In the genomic region with DNA sequence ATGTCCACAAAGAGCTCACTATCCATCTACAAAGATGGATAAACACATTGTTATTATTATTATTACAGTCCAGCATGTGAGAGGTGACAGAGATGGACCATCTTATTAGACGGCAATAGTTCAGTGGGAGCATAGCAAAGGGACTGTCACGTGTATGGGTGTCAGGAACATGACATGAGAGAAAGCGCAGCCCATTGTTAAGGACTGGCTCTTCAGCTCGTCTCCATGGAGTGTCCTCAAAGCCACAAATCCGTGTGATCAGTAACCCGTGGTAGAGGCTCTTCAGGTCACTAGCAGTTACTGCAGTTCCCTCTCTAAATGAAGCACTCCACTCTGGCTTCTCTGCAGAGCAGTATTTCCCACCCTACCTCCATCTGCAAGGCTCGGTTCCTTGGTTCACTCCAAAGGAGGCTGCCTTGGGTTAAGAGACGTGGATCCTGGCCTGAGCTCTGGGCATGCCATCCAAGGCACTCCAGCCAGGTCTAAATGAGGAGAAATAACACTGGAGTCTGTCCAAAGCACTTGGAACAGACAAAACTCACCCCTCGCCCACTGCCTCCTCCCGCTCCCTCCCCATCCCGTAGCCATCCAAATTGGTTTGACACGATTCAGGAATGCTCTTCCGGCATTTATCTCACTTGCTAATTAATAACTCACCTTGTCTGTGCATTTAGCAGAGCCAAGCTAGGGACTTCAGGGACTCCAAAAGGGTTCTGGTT, we compare ENCODE assay signal across 20 cellular contexts.
"Had no signal": no experiment of that assay in that cellular context is flagged by ENCODE, and none has a peak within 500 bp of the region (broad histone marks: within the 10 kb centered on the region; RNA-seq: fewer than 3 reads in every experiment).

No MANE protein-coding gene starts in this region.

- H3K27me3 Mint-ChIP-seq: stimulated activated memory B cell treated with anti-CD40 and anti-IgM and Interleukin-4, amounts not matched to agents 10 μg/mL and 1 μg/mL and 100 μg/mL, for 72 hours had no signal

- H3K4me3 Mint-ChIP-seq: activated CD4-positive, alpha-beta memory T cell treated with anti-CD3 and anti-CD28 coated beads for 36 hours; activated naive CD8-positive, alpha-beta T cell treated with anti-CD3 and anti-CD28 coated beads for 36 hours; central memory CD8-positive, alpha-beta T cell; effector memory CD8-positive, alpha-beta T cell; stimulated activated memory B cell treated with anti-CD40 and anti-IgM and Interleukin-4, amounts not matched to agents 10 μg/mL and 1 μg/mL and 100 μg/mL, for 72 hours had no signal

- H3K4me3 ChIP-seq: esophagus muscularis mucosa, lower lobe of right lung, mucosa of descending colon, vagina had no signal

- ATAC-seq: effector memory CD8-positive, alpha-beta T cell; left colon; lower lobe of right lung; mucosa of descending colon; sciatic nerve; stimulated activated memory B cell treated with anti-CD40 and anti-IgM and Interleukin-4, amounts not matched to agents 10 μg/mL and 1 μg/mL and 100 μg/mL, for 72 hours had no signal

- H3K4me1 ChIP-seq: lower lobe of right lung, parathyroid adenoma, vagina had no signal

- H3K9me3 ChIP-seq: esophagus muscularis mucosa, lower lobe of right lung, mucosa of descending colon, vagina had no signal

- H3K36me3 Mint-ChIP-seq: activated CD4-positive, alpha-beta memory T cell treated with anti-CD3 and anti-CD28 coated beads for 36 hours; activated naive CD8-positive, alpha-beta T cell treated with anti-CD3 and anti-CD28 coated beads for 36 hours; stimulated activated memory B cell treated with anti-CD40 and anti-IgM and Interleukin-4, amounts not matched to agents 10 μg/mL and 1 μg/mL and 100 μg/mL, for 72 hours had no signal

- H3K9ac ChIP-seq: parathyroid adenoma had no signal

- DNase-seq: activated CD4-positive, alpha-beta memory T cell treated with anti-CD3 and anti-CD28 coated beads for 36 hours; activated CD4-positive, alpha-beta T cell treated with anti-CD3 and anti-CD28 coated beads for 48 hours; activated CD4-positive, CD25-positive, alpha-beta regulatory T cell; activated naive CD4-positive, alpha-beta T cell treated with Interleukin-2 at 50 U/mL for 16 hours; activated naive CD8-positive, alpha-beta T cell treated with anti-CD3 and anti-CD28 coated beads for 36 hours; activated T-cell treated with anti-CD3 and anti-CD28 coated beads, Interleukin-2, amount 50 U/mL, for 48 hours; effector memory CD8-positive, alpha-beta T cell; left colon; lower lobe of right lung; mesendoderm; mucosa of descending colon; small intestine; T1000; trophoblast cell had no signal

- H3K27me3 ChIP-seq: esophagus muscularis mucosa, vagina had no signal

- H3K9me3 Mint-ChIP-seq: activated CD4-positive, alpha-beta memory T cell treated with anti-CD3 and anti-CD28 coated beads for 36 hours; activated naive CD8-positive, alpha-beta T cell treated with anti-CD3 and anti-CD28 coated beads for 36 hours; central memory CD8-positive, alpha-beta T cell; effector memory CD8-positive, alpha-beta T cell; stimulated activated memory B cell treated with anti-CD40 and anti-IgM and Interleukin-4, amounts not matched to agents 10 μg/mL and 1 μg/mL and 100 μg/mL, for 72 hours had no signal

- H3K27ac Mint-ChIP-seq: activated CD4-positive, alpha-beta memory T cell treated with anti-CD3 and anti-CD28 coated beads for 36 hours; activated naive CD8-positive, alpha-beta T cell treated with anti-CD3 and anti-CD28 coated beads for 36 hours; effector memory CD8-positive, alpha-beta T cell; stimulated activated memory B cell treated with anti-CD40 and anti-IgM and Interleukin-4, amounts not matched to agents 10 μg/mL and 1 μg/mL and 100 μg/mL, for 72 hours had no signal

- H3K36me3 ChIP-seq: esophagus muscularis mucosa, lower lobe of right lung, vagina had no signal

- H3K27ac ChIP-seq: esophagus muscularis mucosa, lower lobe of right lung, parathyroid adenoma, vagina had no signal

- H3K4me1 Mint-ChIP-seq: central memory CD8-positive, alpha-beta T cell; stimulated activated memory B cell treated with anti-CD40 and anti-IgM and Interleukin-4, amounts not matched to agents 10 μg/mL and 1 μg/mL and 100 μg/mL, for 72 hours had no signal
